ENCODE assay signal across 28 cellular contexts in genomic region chr3:127549826-127550487, GRCh38. TPM values are rescaled to one million over a fixed set of nuclear protein-coding genes. Genes with fewer than 3 reads are reported as not detected.
A peak's percentile ranks its signal among the peaks of the same experiment; 100 is the strongest.
DNase-seq lines count a peak whose midpoint lies in the region; ATAC-seq, FAIRE-seq and TF ChIP-seq lines count a peak whose summit lies in the region.
"Had no signal": no experiment of that assay in that cellular context is flagged by ENCODE, and none has a peak within 500 bp of the region (broad histone marks: within the 10 kb centered on the region; RNA-seq: fewer than 3 reads in every experiment).

No MANE protein-coding gene starts in this region.

- TF ChIP-seq CTCF in GM12878 (IDR thresholded peaks at IDR 0.05 in 2 of 3, conservative IDR thresholded peaks at IDR 0.05 in 1 of 3; ENCODE audit: control insufficient read depth in 2 of 3, extremely low read depth in 1 of 3, insufficient read depth in 1 of 3, low read depth in 3 of 3, low read length in 3 of 3) (no peak), kidney (IDR thresholded peaks at IDR 0.05; ENCODE audit: borderline replicate concordance, extremely low read depth, insufficient read depth) (no peak)

- no peak overlapping the region for H3K9ac ChIP-seq in GM12878 (ENCODE audit: control insufficient read depth, insufficient read depth, low read length)
- H3K9ac ChIP-seq in kidney (ENCODE audit: low read length in 2 of 2), result no peak overlapping the region

- POLR2A ChIA-PET in GM12878 (lab: Charles Lee), result no interaction called here

- TF ChIP-seq RAD21 in GM12878 (IDR thresholded peaks at IDR 0.05; ENCODE audit: insufficient read depth, low read depth, low read length), result no peak

- H3K4me2 ChIP-seq in GM12878 (ENCODE audit: control insufficient read depth, insufficient read depth), result no peak overlapping the region
- H3K4me2 ChIP-seq: GM23338 had no signal

- CTCF ChIA-PET in GM12878 (lab: Yijun Ruan, JAX), result interaction anchor here (1.6 to 3.8 kb wide), 3 partner anchors 798 to 1027 kb away, joined by 6 to 28 read pairs (median 8); no protein-coding TSS in a partner anchor

- DNase-seq in SIG-M5 treated with dmso at 0.1 percent for 504 hours (lab: John Stamatoyannopoulos, UW; ENCODE audit: unreplicated experiment) (peak; percentile 26), SIG-M5 (lab: John Stamatoyannopoulos, UW) (no peak), GM12878 (ENCODE audit: low read depth, low spot score) (no peak), kidney (peak; percentile 30), GM19240 (ENCODE audit: insufficient read length, low spot score) (no peak), D341Med (ENCODE audit: low spot score) (no peak), AG08395 (ENCODE audit: low spot score) (no peak)
- DNase-seq in activated effector memory CD4-positive, alpha-beta T cell treated with anti-CD3 and anti-CD28 coated beads, Interleukin-2, amount 50 U/mL, for 16 hours, result no peak
- DNase-seq: activated CD4-positive, alpha-beta memory T cell treated with anti-CD3 and anti-CD28 coated beads for 36 hours; activated CD8-positive, alpha-beta memory T cell treated with anti-CD3 and anti-CD28 coated beads, Interleukin-2, amount 50 U/mL, for 4 hours; activated naive CD4-positive, alpha-beta T cell treated with anti-CD3 and anti-CD28 coated beads for 36 hours; AML-193; CD4-positive, alpha-beta memory T cell; NCI-H1105; NCI-H187 treated with DMSO at 0.1 percent for 48 hours; NCI-H2227 treated with DMSO at 0.1 percent for 48 hours; NCI-H774; ovary; T-helper 17 cell; upper lobe of left lung had no signal

- no peaks in the 10 kb centered on the region for H3K9me3 ChIP-seq in GM12878 (replicated peaks; ENCODE audit: control insufficient read depth, insufficient read depth, low read length)
- H3K9me3 ChIP-seq in kidney (ENCODE audit: control insufficient read depth in 1 of 2, low read length in 2 of 2), result no peaks in the 10 kb centered on the region
- H3K9me3 ChIP-seq: ovary, upper lobe of left lung had no signal

- 43% methylated on average over 9 of the region's 9 CpGs for WGBS in GM12878 (ENCODE audit: insufficient coverage, insufficient replicate concordance, low lambda C conversion rate, missing lambda C conversion rate)

- peaks cover 0 to 2% of the 10 kb centered on the region in 2 experiments; a peak in 3 of 4 replicates for H3K27me3 ChIP-seq in GM12878 (replicated peaks in 1 of 2; ENCODE audit: control insufficient read depth in 2 of 2, insufficient read depth in 2 of 2, low read length in 1 of 2)
- H3K27me3 ChIP-seq: ovary, upper lobe of left lung had no signal

- BruUV-seq in GM12878 (replicated peaks; lab: Mats Ljungman, UMichigan), result no TSS peak

- H2AFZ ChIP-seq in GM12878 (ENCODE audit: control insufficient read depth, low read depth, low read length), result no peak overlapping the region
- H2AFZ ChIP-seq: GM23338 had no signal

- H3K4me1 ChIP-seq in GM12878 (ENCODE audit: control insufficient read depth, insufficient read depth, low read length) (no peaks in the 10 kb centered on the region), kidney (ENCODE audit: control insufficient read depth in 1 of 2, insufficient read depth in 1 of 2, low read depth in 1 of 2, low read length in 2 of 2) (peaks cover 0 to 6% of the 10 kb centered on the region in 2 donors)

- H3K27ac ChIP-seq in GM12878 (ENCODE audit: control insufficient read depth, insufficient read depth) (no peak overlapping the region), kidney (ENCODE audit: low read depth in 2 of 2, low read length in 2 of 2) (no peak overlapping the region)
- H3K27ac ChIP-seq: RWPE1, upper lobe of left lung had no signal

- intact Hi-C loops in GM12878 (cut with micrococcal nuclease; ENCODE audit: unreplicated experiment) (loop anchor here (10.0 kb wide), 4 partner anchors 95 to 1415 kb away; partner anchors contain the start of gene PLXNA1), kidney (cut with DNase I) (no loop called here)

- RAD21 ChIA-PET in GM12878 (lab: Charles Lee; ENCODE audit: unreplicated experiment), result no interaction called here

- SMC1A ChIA-PET in GM12878 (lab: Charles Lee; ENCODE audit: uncharacterized antibody, unreplicated experiment), result interaction anchor here (1.3 kb wide), 1 partner anchor 1028 kb away, joined by 4 read pairs; no protein-coding TSS in a partner anchor

- no peak for TF ChIP-seq POLR2A in GM12878 (IDR thresholded peaks at IDR 0.05; ENCODE audit: low read depth, low read length)

- no peaks in the 10 kb centered on the region for H3K79me2 ChIP-seq in GM12878 (ENCODE audit: control insufficient read depth, insufficient read depth, low read length)

- in situ Hi-C loops in GM12878 (cut with MboI), result loop anchor here (10.0 kb wide), 1 partner anchor 795 kb away; no protein-coding TSS in a partner anchor

- no peaks in the 10 kb centered on the region for H4K20me1 ChIP-seq in GM12878 (ENCODE audit: control insufficient read depth, insufficient read depth)

- H3K36me3 ChIP-seq in GM12878 (ENCODE audit: control insufficient read depth in 2 of 2, insufficient read depth in 2 of 2, low read length in 1 of 2), result no peaks in the 10 kb centered on the region
- H3K36me3 ChIP-seq in kidney (ENCODE audit: control insufficient read depth in 1 of 2, insufficient read depth in 2 of 2, low read length in 2 of 2), result no peaks in the 10 kb centered on the region
- H3K36me3 ChIP-seq: ovary, upper lobe of left lung had no signal

- FAIRE-seq in GM12878 (lab: Jason Lieb, UNC), result no peak
- no peak for FAIRE-seq in kidney (lab: Jason Lieb, UNC)
- FAIRE-seq: A204.1, frontal cortex had no signal

- no peak for ATAC-seq in GM12878
- ATAC-seq: activated CD4-positive, CD25-positive, alpha-beta regulatory T cell treated with anti-CD3 and anti-CD28 coated beads, Interleukin-2, amount 50 U/mL, for 24 hours; GM23338; natural killer cell treated with Interleukin-12 subunit alpha and Interleukin-12 subunit beta and Interleukin-15 and Interleukin-18, amount 100 ng/mL, for 72 hours; stimulated activated memory B cell treated with anti-CD40 and anti-IgM and Interleukin-4, amounts not matched to agents 10 μg/mL and 1 μg/mL and 100 μg/mL, for 72 hours; T-helper 17 cell had no signal

- TF ChIP-seq EP300 in GM12878 (IDR thresholded peaks at IDR 0.05; ENCODE audit: borderline replicate concordance in 1 of 2, control insufficient read depth in 1 of 2, low read depth in 2 of 2, low read length in 2 of 2), result no peak

- H3K4me3 ChIP-seq in GM12878 (no peak overlapping the region), kidney (ENCODE audit: low read length in 2 of 2) (no peak overlapping the region)
- H3K4me3 ChIP-seq: GM23338, lung, ovary, upper lobe of left lung had no signal

TF ChIP-seq in GM12878, 131 proteins besides CTCF, POLR2A, EP300 and RAD21:
- TF ChIP-seq ZNF24 (IDR thresholded peaks at IDR 0.05), result peak; percentile 51; the same call in 1 of the 2 replicates
- TF ChIP-seq MTA3 (IDR thresholded peaks at IDR 0.05; ENCODE audit: borderline replicate concordance, low read length), result no peak
- no peak for TF ChIP-seq PAX8 (IDR thresholded peaks at IDR 0.05)
- no peak for TF ChIP-seq BCL11A (IDR thresholded peaks at IDR 0.05; ENCODE audit: low read depth, low read length)
TF ChIP-seq in GM12878: peak in this region for 1.

RNA-seq across cellular contexts. Expression of gene TPRA1, which starts 40.6 kb away (rescaled TPM):
- 27.5 and 31.1 TPM in 2 replicates for total RNA-seq in GM12878 (2013; cell fraction: nucleolus; rRNA removed)
- total RNA-seq in GM12878 (2014; rRNA removed), result 32.7 and 35.7 TPM in 2 replicates
- 11.1 and 11.4 TPM in 2 replicates for total RNA-seq in GM12878 (2014; rRNA removed; fragmentation: Illumina TruSeq; extraction: Trizol)
- total RNA-seq in GM12878 (2021), result 24.4 and 30.4 TPM in 2 replicates
- 9.5 TPM for polyA plus RNA-seq in GM12878 (2011; ENCODE audit: low read depth)
- 9.8 and 22.9 TPM in 2 replicates for polyA plus RNA-seq in GM12878 (2011; rRNA removed)
- polyA plus RNA-seq in GM12878 (2011; cell fraction: cytosol; rRNA removed), result 32.8 and 41.1 TPM in 2 replicates
- 81.9 and 90.1 TPM in 2 replicates for polyA plus RNA-seq in GM12878 (2011; cell fraction: nucleus; rRNA removed)
- 18.3 and 20.8 TPM in 2 replicates for polyA plus RNA-seq in GM12878 (2012)
- polyA plus RNA-seq in GM12878 (2014; fragmentation: Illumina TruSeq; extraction: Trizol), result 4.2 and 12.8 TPM in 2 replicates
- 1 to 10 TPM; 1.8 to 3.6 TPM for polyA plus RNA-seq in GM12878 (2014; fragmentation: Nextera tagmentation; extraction: Ambion mirVana)
- polyA plus RNA-seq in GM12878 (2014; rRNA removed), result 33.3 and 33.7 TPM in 2 replicates
- polyA plus RNA-seq in GM12878 (2016; fragmentation: Nextera tagmentation; extraction: Ambion mirVana), result 10 to 100 TPM; 34.2 to 39.6 TPM
- 23.4 and 34.6 TPM in 2 replicates for polyA minus RNA-seq in GM12878 (2011; rRNA and poly(A)+ RNA removed)
- 13.5 and 14.8 TPM in 2 replicates for polyA minus RNA-seq in GM12878 (2011; cell fraction: cytosol; rRNA and poly(A)+ RNA removed)
- polyA minus RNA-seq in GM12878 (2011; cell fraction: nucleus; rRNA and poly(A)+ RNA removed), result 19.2 and 27.0 TPM in 2 replicates
- 36.4 TPM for total RNA-seq in kidney
- polyA plus RNA-seq in kidney (ENCODE audit: insufficient read depth, low read depth, low replicate concordance), result 35.4 TPM

RNA-seq across cellular contexts. Expression of gene MCM2, which starts 48.3 kb away (rescaled TPM):
- 84.2 and 104 TPM in 2 replicates for total RNA-seq in GM12878 (2013; cell fraction: nucleolus; rRNA removed)
- 210 and 229 TPM in 2 replicates for total RNA-seq in GM12878 (2014; rRNA removed)
- 89.8 and 107 TPM in 2 replicates for total RNA-seq in GM12878 (2014; rRNA removed; fragmentation: Illumina TruSeq; extraction: Trizol)
- total RNA-seq in GM12878 (2021), result 218 and 229 TPM in 2 replicates
- polyA plus RNA-seq in GM12878 (2011; ENCODE audit: low read depth), result 51.9 TPM
- polyA plus RNA-seq in GM12878 (2011; rRNA removed), result 79.0 and 170 TPM in 2 replicates
- 174 and 221 TPM in 2 replicates for polyA plus RNA-seq in GM12878 (2011; cell fraction: cytosol; rRNA removed)
- 218 and 309 TPM in 2 replicates for polyA plus RNA-seq in GM12878 (2011; cell fraction: nucleus; rRNA removed)
- polyA plus RNA-seq in GM12878 (2012), result 77.5 and 91.8 TPM in 2 replicates
- polyA plus RNA-seq in GM12878 (2014; fragmentation: Illumina TruSeq; extraction: Trizol), result 38.9 and 88.2 TPM in 2 replicates
- 10 to 100 TPM in 1 of 2 experiments, 1 to 10 TPM in 1; 8.6 to 14.4 TPM for polyA plus RNA-seq in GM12878 (2014; fragmentation: Nextera tagmentation; extraction: Ambion mirVana)
- 140 and 167 TPM in 2 replicates for polyA plus RNA-seq in GM12878 (2014; rRNA removed)
- polyA plus RNA-seq in GM12878 (2016; fragmentation: Nextera tagmentation; extraction: Ambion mirVana), result 100 to 1,000 TPM; 200 to 222 TPM
- polyA minus RNA-seq in GM12878 (2011; rRNA and poly(A)+ RNA removed), result 272 and 323 TPM in 2 replicates
- 143 and 145 TPM in 2 replicates for polyA minus RNA-seq in GM12878 (2011; cell fraction: cytosol; rRNA and poly(A)+ RNA removed)
- polyA minus RNA-seq in GM12878 (2011; cell fraction: nucleus; rRNA and poly(A)+ RNA removed), result 66.6 and 116 TPM in 2 replicates
- 8.8 TPM for total RNA-seq in kidney
- polyA plus RNA-seq in kidney (ENCODE audit: insufficient read depth, low read depth, low replicate concordance), result 3.3 TPM

Comparison
In these comparisons a context has a peak if more than half of its experiments do, and no peak if none do; other contexts are left out.
1. DNase-seq: peak in SIG-M5 treated with dmso at 0.1 percent for 504 hours (single experiment) and kidney (single experiment); none in SIG-M5 (single experiment), GM12878 (single experiment), GM19240 (single experiment), D341Med (single experiment), activated effector memory CD4-positive, alpha-beta T cell treated with anti-CD3 and anti-CD28 coated beads, Interleukin-2, amount 50 U/mL, for 16 hours (single experiment) and AG08395 (single experiment).